ENCODE assay signal across 17 cellular contexts in the genomic region with DNA sequence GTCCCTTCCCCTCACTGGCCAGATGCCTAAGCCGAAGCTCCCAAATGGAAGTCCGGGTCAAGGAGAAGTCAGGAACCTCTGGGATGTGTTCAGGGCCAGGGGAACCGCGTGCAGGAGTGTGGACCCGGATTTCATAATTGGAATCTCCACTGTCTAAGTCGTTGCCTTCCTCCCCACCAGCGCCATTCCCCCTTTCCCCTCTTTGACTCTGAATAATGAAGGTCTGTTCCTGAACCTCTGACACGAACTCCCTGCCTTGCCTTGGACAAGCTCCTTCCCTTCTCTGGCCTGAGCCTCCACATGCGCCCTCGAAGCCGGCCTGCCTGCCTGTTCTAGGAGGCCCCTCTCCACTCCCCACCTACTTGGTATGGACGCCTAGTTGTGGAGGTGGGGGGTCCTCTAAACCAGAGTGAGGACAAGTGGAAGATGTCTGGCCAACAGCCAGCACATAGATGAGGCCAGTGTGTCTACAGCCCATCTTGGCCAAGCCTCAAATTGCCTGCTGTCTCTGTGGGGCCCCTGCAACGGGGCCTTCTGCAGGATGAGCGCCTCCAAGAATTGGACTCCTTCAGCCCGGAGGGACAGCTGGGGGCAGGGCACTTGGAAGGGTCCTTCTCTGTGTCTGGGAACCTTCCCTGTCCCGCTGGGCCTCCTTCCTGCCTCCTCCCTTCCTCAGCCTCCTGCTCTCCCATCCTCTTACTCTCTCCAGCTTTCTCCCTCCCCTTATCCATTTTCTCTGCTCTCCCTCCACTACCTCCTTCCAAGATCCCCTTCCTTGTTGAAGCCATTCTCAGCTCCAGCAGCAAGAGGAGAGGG. TPM values are rescaled to one million over a fixed set of nuclear protein-coding genes. Genes with fewer than 3 reads are reported as not detected.
DNase-seq lines count a peak whose midpoint lies in the region; ATAC-seq, FAIRE-seq and TF ChIP-seq lines count a peak whose summit lies in the region.
"Had no signal": no experiment of that assay in that cellular context is flagged by ENCODE, and none has a peak within 500 bp of the region (broad histone marks: within the 10 kb centered on the region; RNA-seq: fewer than 3 reads in every experiment).

No MANE protein-coding gene starts in this region.

- DNase-seq in DND-41 (no peak), SK-N-MC (ENCODE audit: low read depth, low spot score) (no peak), progenitor cell of endocrine pancreas (ENCODE audit: low spot score, unreplicated experiment) (no peak), foreskin keratinocyte (no peak), GM19239 (ENCODE audit: insufficient read length, low spot score) (no peak)
- DNase-seq: activated CD4-positive, alpha-beta T cell treated with anti-CD3 and anti-CD28 coated beads for 4 hours; activated naive CD4-positive, alpha-beta T cell treated with anti-CD3 and anti-CD28 coated beads, Interleukin-2, amount 10 ng/mL, durations not matched to agents 7 days and 5 days; Caco-2; esophagus squamous epithelium; midbrain; NCI-H2029 treated with DMSO at 0.1 percent for 48 hours; SHP77; stimulated activated CD4-positive, alpha-beta T cell treated with anti-CD3 and anti-CD28 coated beads, Interleukin-1b, Interleukin-23, amount 100 ng/mL, for 48 hours had no signal

- H2AFZ ChIP-seq in DND-41 (ENCODE audit: low read depth, low read length), result no peak overlapping the region

- H3K27me3 ChIP-seq in DND-41 (ENCODE audit: insufficient read depth, low read length, poor library complexity) (peaks cover 11% of the 10 kb centered on the region), iPS-15b (ENCODE audit: control insufficient read depth, insufficient read depth, low read length) (peaks cover 73% of the 10 kb centered on the region), foreskin keratinocyte (no peaks in the 10 kb centered on the region)

- ATAC-seq in DND-41 (ENCODE audit: insufficient read depth, low read depth), result no peak
- no peak for ATAC-seq in foreskin keratinocyte
- ATAC-seq in HG02981 (IDR thresholded peaks at IDR 0.05; ENCODE audit: unreplicated experiment), result no peak
- no peak for ATAC-seq in GM18907 (IDR thresholded peaks at IDR 0.05; ENCODE audit: unreplicated experiment)
- ATAC-seq: GM12878 had no signal

- H3K4me1 Mint-ChIP-seq in progenitor cell of endocrine pancreas (ENCODE audit: low read depth), result peaks cover 22% of the 10 kb centered on the region

- H3K36me3 ChIP-seq in DND-41 (ENCODE audit: insufficient read depth, low read length) (no peaks in the 10 kb centered on the region), SK-N-MC (ENCODE audit: insufficient read depth, low read length) (peaks cover 46% of the 10 kb centered on the region), iPS-15b (ENCODE audit: control insufficient read depth, insufficient read depth, low read length) (no peaks in the 10 kb centered on the region)

- H3K79me2 ChIP-seq in DND-41 (ENCODE audit: insufficient read depth, low read length), result no peaks in the 10 kb centered on the region

- H3K9ac ChIP-seq in DND-41 (ENCODE audit: low read depth, low read length), result peak overlapping the region; percentile 75; the same call in 1 of the 2 replicates
- H3K9ac ChIP-seq in SK-N-MC (ENCODE audit: insufficient read length), result peak overlapping the region; percentile 96
- H3K9ac ChIP-seq in iPS-15b (ENCODE audit: low read depth, low read length), result peak overlapping the region; percentile 37

- H3K9me3 ChIP-seq in DND-41 (ENCODE audit: insufficient read depth, low read length, severe bottlenecking) (no peaks in the 10 kb centered on the region), SK-N-MC (ENCODE audit: low read depth, low read length) (no peaks in the 10 kb centered on the region), iPS-15b (ENCODE audit: control insufficient read depth, insufficient read depth, low read length) (no peaks in the 10 kb centered on the region)
- H3K9me3 ChIP-seq: Caco-2, esophagus squamous epithelium had no signal

- H3K4me3 ChIP-seq in DND-41 (ENCODE audit: low read depth in 1 of 2, low read length in 2 of 2) (peak overlapping the region in 1 of 2 experiments; percentile 68; a peak in 1 of 4 replicates), SK-N-MC (peak overlapping the region; percentile 92), iPS-15b (ENCODE audit: low read depth, low read length) (peak overlapping the region; percentile 78)
- H3K4me3 ChIP-seq: GM12878 had no signal

- FAIRE-seq in GM19239 (lab: Jason Lieb, UNC), result no peak
- FAIRE-seq: GM12878 had no signal

- peaks cover 23% of the 10 kb centered on the region for H3K4me1 ChIP-seq in DND-41 (ENCODE audit: insufficient read depth, low read length)
- H3K4me1 ChIP-seq in iPS-15b (ENCODE audit: control insufficient read depth, insufficient read depth, low read length), result peaks cover 15% of the 10 kb centered on the region
- H3K4me1 ChIP-seq in foreskin keratinocyte, result peaks cover 33% of the 10 kb centered on the region

- H4K20me1 ChIP-seq in DND-41 (ENCODE audit: insufficient read depth, low read length), result no peaks in the 10 kb centered on the region; the same call in 1 of the 2 replicates

- peaks cover 6% of the 10 kb centered on the region for H3K36me3 Mint-ChIP-seq in progenitor cell of endocrine pancreas (ENCODE audit: insufficient read depth)
- H3K36me3 Mint-ChIP-seq: activated naive CD4-positive, alpha-beta T cell treated with anti-CD3 and anti-CD28 coated beads, Interleukin-2, amount 10 ng/mL, durations not matched to agents 7 days and 5 days had no signal

- H3K4me2 ChIP-seq in DND-41 (ENCODE audit: insufficient read depth, low read length), result peak overlapping the region; percentile 81

- no peaks in the 10 kb centered on the region for H3K9me3 Mint-ChIP-seq in progenitor cell of endocrine pancreas (ENCODE audit: low read depth)
- H3K9me3 Mint-ChIP-seq: activated naive CD4-positive, alpha-beta T cell treated with anti-CD3 and anti-CD28 coated beads, Interleukin-2, amount 10 ng/mL, durations not matched to agents 7 days and 5 days had no signal

- H3K27ac ChIP-seq in DND-41 (ENCODE audit: low read length) (no peak overlapping the region), SK-N-MC (peak overlapping the region; percentile 100), foreskin keratinocyte (no peak overlapping the region)

- TF ChIP-seq CTCF in DND-41 (IDR thresholded peaks at IDR 0.05; ENCODE audit: borderline replicate concordance, extremely low read depth, low read length, poor library complexity, severe bottlenecking), result no peak
- TF ChIP-seq CTCF in progenitor cell of endocrine pancreas (IDR thresholded peaks at IDR 0.05; ENCODE audit: unreplicated experiment), result no peak
- TF ChIP-seq CTCF in foreskin keratinocyte (conservative IDR thresholded peaks at IDR 0.05), result no peak

- peak overlapping the region; percentile 47 for H3K27ac Mint-ChIP-seq in progenitor cell of endocrine pancreas
- H3K27ac Mint-ChIP-seq: activated naive CD4-positive, alpha-beta T cell treated with anti-CD3 and anti-CD28 coated beads, Interleukin-2, amount 10 ng/mL, durations not matched to agents 7 days and 5 days had no signal

- H3K4me3 Mint-ChIP-seq in progenitor cell of endocrine pancreas (ENCODE audit: low read depth), result peak overlapping the region; percentile 83
- H3K4me3 Mint-ChIP-seq: activated naive CD4-positive, alpha-beta T cell treated with anti-CD3 and anti-CD28 coated beads, Interleukin-2, amount 10 ng/mL, durations not matched to agents 7 days and 5 days had no signal

- H3K27me3 Mint-ChIP-seq in progenitor cell of endocrine pancreas, result peaks cover 26% of the 10 kb centered on the region

RNA-seq across cellular contexts. Expression of gene MDFI, which starts 1.5 kb away (rescaled TPM):
- total RNA-seq in progenitor cell of endocrine pancreas, result 48.3 and 59.4 TPM in 2 replicates
- 150 and 170 TPM in 2 replicates for total RNA-seq in foreskin keratinocyte
- polyA plus RNA-seq in foreskin keratinocyte, result 172 and 181 TPM in 2 replicates
- total RNA-seq: Caco-2, GM12878 had no signal
- polyA plus RNA-seq: GM12878 had no signal

Comparison
In these comparisons a context has a peak if more than half of its experiments do, and no peak if none do; other contexts are left out.
1. H3K9ac ChIP-seq: peak in every context shown above with its lines; median percentile 96 in SK-N-MC; 75 in DND-41; 37 in iPS-15b.